ENCODE assay signal across 9 cellular contexts in the genomic region with DNA sequence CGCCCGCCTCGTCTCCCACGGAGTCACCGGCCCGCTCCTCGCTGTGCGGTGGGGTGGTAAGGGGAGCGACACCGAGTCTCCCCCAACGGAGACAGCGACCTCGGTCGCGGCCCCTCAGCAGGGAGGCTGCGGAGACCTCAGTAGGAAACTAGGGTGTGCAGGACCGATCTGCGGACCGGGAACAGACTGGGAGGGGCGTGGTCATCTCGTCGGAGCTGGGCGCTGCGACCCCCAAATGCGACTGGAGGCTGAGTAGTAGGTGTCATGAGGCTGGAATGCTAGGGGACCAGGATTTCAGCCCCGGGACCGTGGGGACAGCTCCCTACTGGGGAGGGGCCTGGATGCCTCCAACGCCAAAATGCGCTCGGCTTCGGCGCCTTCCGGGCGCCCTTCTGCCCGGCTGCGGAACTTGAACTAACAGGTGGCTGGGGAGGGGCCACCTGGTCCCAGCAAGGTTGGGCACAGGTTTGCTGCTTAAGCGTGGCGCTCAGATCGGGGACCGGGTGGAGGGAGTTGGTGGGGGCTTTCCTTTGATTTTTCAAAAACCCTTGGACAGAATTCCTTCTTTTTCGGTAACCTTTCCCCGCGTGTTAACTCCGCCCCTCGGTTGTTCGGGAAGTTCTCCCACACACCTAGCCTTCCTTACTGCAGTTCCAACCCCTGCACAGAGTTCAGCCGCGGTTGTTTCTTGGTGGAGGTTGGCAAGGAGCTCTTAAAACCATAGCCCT. TPM values are rescaled to one million over a fixed set of nuclear protein-coding genes. Genes with fewer than 3 reads are reported as not detected.
A peak's percentile ranks its signal among the peaks of the same experiment; 100 is the strongest.
DNase-seq lines count a peak whose midpoint lies in the region; ATAC-seq and TF ChIP-seq lines count a peak whose summit lies in the region.
"Had no signal": no experiment of that assay in that cellular context is flagged by ENCODE, and none has a peak within 500 bp of the region (broad histone marks: within the 10 kb centered on the region; RNA-seq: fewer than 3 reads in every experiment).

No MANE protein-coding gene starts in this region.

- no peak for DNase-seq in left cardiac atrium
- DNase-seq in left ventricle myocardium superior: no peak
- no peak for DNase-seq in mammary epithelial cell
- no peak for DNase-seq in mesothelial cell of epicardium (ENCODE audit: low spot score in 2 of 2, unreplicated experiment in 2 of 2)
- no peak for DNase-seq in Ammon's horn (ENCODE audit: low spot score)
- DNase-seq in GM19238 (ENCODE audit: insufficient read length, low spot score): no peak
- no peak for DNase-seq in NCI-H446 (lab: John Stamatoyannopoulos, UW)
- no peak for DNase-seq in HT-29 (ENCODE audit: low spot score)

- BruUV-seq in mammary epithelial cell (replicated peaks; lab: Mats Ljungman, UMichigan): no TSS peak

- 5% methylated on average over 22 of the region's 48 CpGs for WGBS in mammary epithelial cell (ENCODE audit: low coverage, missing lambda C conversion rate)

- dilution Hi-C loops in mammary epithelial cell (cut with HindIII; ENCODE audit: low sequenced_read_pairs): no loop called here

- no peaks in the 10 kb centered on the region for H3K9me3 ChIP-seq in mammary epithelial cell (replicated peaks; ENCODE audit: insufficient read depth, low read length)

- peak overlapping the region; percentile 42 for H2AFZ ChIP-seq in mammary epithelial cell (ENCODE audit: low read depth, low read length)

- H3K4me2 ChIP-seq in mammary epithelial cell (ENCODE audit: insufficient read depth, low read depth, low read length): peak overlapping the region; percentile 75

- no peak overlapping the region for H3K27ac ChIP-seq in mammary epithelial cell (ENCODE audit: insufficient read depth, low read depth, low read length)
- H3K27ac ChIP-seq: epithelial cell of prostate had no signal

- intact Hi-C loops in left cardiac atrium (cut with DNase I) (no loop called here), left ventricle myocardium superior (cut with micrococcal nuclease) (no loop called here), mammary epithelial cell (cut with micrococcal nuclease) (no loop called here)

- H3K4me3 Mint-ChIP-seq in mesothelial cell of epicardium: peak overlapping the region; percentile 64

- no peaks in the 10 kb centered on the region for H4K20me1 ChIP-seq in mammary epithelial cell (ENCODE audit: insufficient read depth, low read length)

- H3K4me1 Mint-ChIP-seq in mesothelial cell of epicardium: peaks cover 26% of the 10 kb centered on the region

- peak overlapping the region in 2 of 3 experiments; percentile 21 to 35 for H3K4me3 ChIP-seq in mammary epithelial cell (replicated peaks in 1 of 3; ENCODE audit: insufficient read depth in 1 of 3, low read depth in 2 of 3, low read length in 3 of 3)

- in situ Hi-C loops in mammary epithelial cell (cut with MboI; ENCODE audit: low sequenced_read_pairs in 2 of 2): no loop called here

- peak; percentile 10 to 17 for ATAC-seq in left cardiac atrium
- ATAC-seq in left ventricle myocardium superior: no peak

- H3K36me3 ChIP-seq in mammary epithelial cell (ENCODE audit: insufficient read depth, low read length): no peaks in the 10 kb centered on the region

- peaks cover 64% of the 10 kb centered on the region for H3K27me3 Mint-ChIP-seq in mesothelial cell of epicardium (ENCODE audit: low read depth)

- TF ChIP-seq CTCF in mammary epithelial cell (conservative IDR thresholded peaks at IDR 0.05 in 1 of 2, IDR thresholded peaks at IDR 0.05 in 1 of 2; ENCODE audit: extremely low read depth in 1 of 2, insufficient read depth in 1 of 2, low read depth in 1 of 2, low read length in 2 of 2) (no peak), mesothelial cell of epicardium (IDR thresholded peaks at IDR 0.05; ENCODE audit: unreplicated experiment) (no peak)

- no peak overlapping the region for H3K9ac ChIP-seq in mammary epithelial cell (ENCODE audit: insufficient read depth, low read length)

- no peak overlapping the region for H3K27ac Mint-ChIP-seq in mesothelial cell of epicardium

- H3K36me3 Mint-ChIP-seq in mesothelial cell of epicardium: no peaks in the 10 kb centered on the region

- CTCF ChIA-PET in mammary epithelial cell (lab: Charles Lee; ENCODE audit: low non-redundant PET): no interaction called here

- H3K9me3 Mint-ChIP-seq in mesothelial cell of epicardium: no peaks in the 10 kb centered on the region

- peaks cover 31% of the 10 kb centered on the region for H3K27me3 ChIP-seq in mammary epithelial cell (ENCODE audit: insufficient read depth, low read length)

- no peaks in the 10 kb centered on the region for H3K79me2 ChIP-seq in mammary epithelial cell (ENCODE audit: insufficient read depth, low read length)

- H3K4me1 ChIP-seq in mammary epithelial cell (ENCODE audit: insufficient read depth, low read length): peaks cover 13% of the 10 kb centered on the region

RNA-seq across cellular contexts. Expression of a gene that starts 1.5 kb away (rescaled TPM):
- under 1 TPM in 1 of 2 donors, not detected in 1; 0.37 TPM for total RNA-seq in left cardiac atrium
- not detected for total RNA-seq in left ventricle myocardium superior
- total RNA-seq in mammary epithelial cell: under 1 TPM in 1 of 2 donors, not detected in 1; 0.17 TPM
- 0.23 TPM for polyA plus RNA-seq in mammary epithelial cell
- 1.2 TPM for polyA minus RNA-seq in mammary epithelial cell
- 9.5 to 10.4 TPM (median 10.1 TPM) in 3 replicates for total RNA-seq in mesothelial cell of epicardium
- 6.2 and 6.3 TPM in 2 replicates for total RNA-seq in HT-29 (2014; rRNA removed; shearing (Covaris generic))
